ENCODE assay signal across 1 cellular context in genomic region chr1:33098371-33098770, GRCh38.
TF ChIP-seq lines count a peak whose summit lies in the region.

No MANE protein-coding gene starts in this region.

TF ChIP-seq in WTC11, 78 proteins besides CTCF, POLR2A, EP300 and RAD21 (continued from another document):
- TF ChIP-seq ATF2 (CRISPR knock-in tag; IDR thresholded peaks at IDR 0.05; ENCODE audit: borderline replicate concordance, low read depth) (no peak), FOXK1 (CRISPR knock-in tag; IDR thresholded peaks at IDR 0.05) (no peak), NR3C1 (CRISPR knock-in tag; conservative IDR thresholded peaks at IDR 0.05; ENCODE audit: low read depth) (no peak), ZNF232 (CRISPR knock-in tag; IDR thresholded peaks at IDR 0.05) (no peak), ZBTB21 (CRISPR knock-in tag; IDR thresholded peaks at IDR 0.05; ENCODE audit: borderline replicate concordance) (no peak), GRHL2 (CRISPR knock-in tag; IDR thresholded peaks at IDR 0.05; ENCODE audit: insufficient replicate concordance, severe bottlenecking) (no peak), CREM (CRISPR knock-in tag; IDR thresholded peaks at IDR 0.05) (no peak), TCF7 (CRISPR knock-in tag; IDR thresholded peaks at IDR 0.05; ENCODE audit: low read depth) (no peak), SMAD4 (CRISPR knock-in tag; IDR thresholded peaks at IDR 0.05) (no peak), ZSCAN18 (CRISPR knock-in tag; IDR thresholded peaks at IDR 0.05) (no peak)
